In the genomic region with DNA sequence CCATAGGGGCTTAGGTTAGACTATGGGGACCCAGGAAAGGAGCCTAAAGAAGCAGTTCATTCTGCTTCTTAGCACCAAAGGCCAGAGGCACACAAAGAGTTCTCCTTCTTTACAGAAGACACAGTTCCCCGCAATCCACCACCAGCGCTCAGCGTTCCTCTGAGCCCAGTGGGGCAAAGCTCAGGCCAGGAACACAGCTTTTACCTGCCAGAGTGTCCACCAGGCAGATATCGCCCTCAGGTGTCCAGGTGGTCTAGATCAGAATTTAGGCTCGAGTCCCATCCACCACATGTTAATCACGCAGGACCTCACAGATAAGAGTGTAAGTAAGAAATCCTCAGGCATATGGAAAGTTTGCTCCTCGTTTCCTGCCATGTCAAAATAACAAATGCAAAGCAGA, we compare ENCODE assay signal across 1 cellular context.
TF ChIP-seq lines count a peak whose summit lies in the region.

No MANE protein-coding gene starts in this region.

TF ChIP-seq in GM12878, 131 proteins besides CTCF, POLR2A, EP300 and RAD21 (continued from another document):
- TF ChIP-seq, protein P1, sequence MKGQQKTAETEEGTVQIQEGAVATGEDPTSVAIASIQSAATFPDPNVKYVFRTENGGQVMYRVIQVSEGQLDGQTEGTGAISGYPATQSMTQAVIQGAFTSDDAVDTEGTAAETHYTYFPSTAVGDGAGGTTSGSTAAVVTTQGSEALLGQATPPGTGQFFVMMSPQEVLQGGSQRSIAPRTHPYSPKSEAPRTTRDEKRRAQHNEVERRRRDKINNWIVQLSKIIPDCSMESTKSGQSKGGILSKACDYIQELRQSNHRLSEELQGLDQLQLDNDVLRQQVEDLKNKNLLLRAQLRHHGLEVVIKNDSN (IDR thresholded peaks at IDR 0.05; ENCODE audit: borderline replicate concordance, extremely low read length, insufficient read depth, low read depth, low read length), result no peak
- no peak for TF ChIP-seq MTA2 (IDR thresholded peaks at IDR 0.05; ENCODE audit: low read depth)
